21 cellular contexts compared by ENCODE assay signal in genomic region chr16:78669994-78670393, GRCh38.
DNase-seq lines count a peak whose midpoint lies in the region; ATAC-seq and TF ChIP-seq lines count a peak whose summit lies in the region.
"Had no signal": no experiment of that assay in that cellular context is flagged by ENCODE, and none has a peak within 500 bp of the region (broad histone marks: within the 10 kb centered on the region; RNA-seq: fewer than 3 reads in every experiment).

No MANE protein-coding gene starts in this region.

- H3K27me3 Mint-ChIP-seq in H9 (ENCODE audit: low read depth): no peaks in the 10 kb centered on the region
- H3K27me3 Mint-ChIP-seq: activated B cell treated with CpG ODN at 0.5 μM for 24 hours, T-cell had no signal

- peak overlapping the region; percentile 86 for H2AFZ ChIP-seq in neuronal stem cell (ENCODE audit: low read length)
- no peak overlapping the region for H2AFZ ChIP-seq in H9 (ENCODE audit: low read length)

- no peaks in the 10 kb centered on the region for H4K20me1 ChIP-seq in H9 (ENCODE audit: control insufficient read depth, insufficient read depth, insufficient read length)

- no peak overlapping the region for H3K4me3 ChIP-seq in right atrium auricular region
- H3K4me3 ChIP-seq in neuronal stem cell (ENCODE audit: low read length in 2 of 2): no peak overlapping the region
- H3K4me3 ChIP-seq: prostate gland had no signal

- H3K4ac ChIP-seq in neuronal stem cell (ENCODE audit: low read length): no peak overlapping the region
- H3K4ac ChIP-seq in H9 (ENCODE audit: low read depth, low read length): no peak overlapping the region

- H3K23ac ChIP-seq in neuronal stem cell (ENCODE audit: low read depth, low read length, poor library complexity) (no peak overlapping the region), H9 (ENCODE audit: insufficient read length, low read depth, low read length) (no peak overlapping the region)

- H3K56ac ChIP-seq in H9 (ENCODE audit: insufficient read length, low read depth, low read length): no peak overlapping the region

- H3K23me2 ChIP-seq in H9 (ENCODE audit: insufficient read length, low read depth, low read length, poor library complexity, severe bottlenecking): no peaks in the 10 kb centered on the region

- H3K27ac Mint-ChIP-seq in H9: peak overlapping the region in 1 of 3 experiments; percentile 50; a peak in 1 of 7 replicates
- H3K27ac Mint-ChIP-seq: activated B cell treated with CpG ODN at 0.5 μM for 24 hours; activated naive CD4-positive, alpha-beta T cell treated with anti-CD3 and anti-CD28 coated beads, Interleukin-2, amount 50 U/mL, for 72 hours; mesothelial cell of epicardium; stimulated activated effector memory CD8-positive, alpha-beta T cell treated with anti-CD3 and anti-CD28 coated beads, Interleukin-12 subunit alpha, Interleukin-12 subunit beta, amount 100 ng/mL, for 72 hours; T-cell had no signal

- H3K27me3 ChIP-seq in right atrium auricular region: no peaks in the 10 kb centered on the region
- H3K27me3 ChIP-seq in neuronal stem cell (ENCODE audit: control insufficient read depth in 3 of 3, insufficient read depth in 3 of 3, low read depth in 1 of 3, low read length in 3 of 3): no peaks in the 10 kb centered on the region
- no peaks in the 10 kb centered on the region for H3K27me3 ChIP-seq in H9 (ENCODE audit: insufficient read depth, low read length)

- H3T11ph ChIP-seq in H9 (ENCODE audit: low read length): no peak overlapping the region

- H3K4me1 Mint-ChIP-seq in H9: peaks cover 8 to 11% of the 10 kb centered on the region in 2 experiments
- H3K4me1 Mint-ChIP-seq: activated B cell treated with CpG ODN at 0.5 μM for 24 hours; stimulated activated effector memory CD8-positive, alpha-beta T cell treated with anti-CD3 and anti-CD28 coated beads, Interleukin-12 subunit alpha, Interleukin-12 subunit beta, amount 100 ng/mL, for 72 hours; T-cell had no signal

- no CpG with 5 or more reads among the region's 9 CpGs for WGBS in neuronal stem cell (ENCODE audit: extremely low coverage in 2 of 2, insufficient read length in 2 of 2, insufficient replicate concordance in 1 of 2), 2 donors
- WGBS in H9 (ENCODE audit: extremely low coverage, insufficient read length, low lambda C conversion rate): no CpG with 5 or more reads among the region's 9 CpGs

- intact Hi-C loops in Right ventricle myocardium inferior (cut with DNase I) (no loop called here), left ventricle myocardium superior (cut with micrococcal nuclease) (no loop called here)

- H2BK5ac ChIP-seq in neuronal stem cell (ENCODE audit: low read length): no peak overlapping the region
- no peak overlapping the region for H2BK5ac ChIP-seq in H9 (ENCODE audit: insufficient read length, low read length)

- no peak overlapping the region for H2AK5ac ChIP-seq in neuronal stem cell (ENCODE audit: low read depth, low read length)
- no peak overlapping the region for H2AK5ac ChIP-seq in H9 (ENCODE audit: insufficient read length, low read length)

- DNase-seq in Right ventricle myocardium inferior (ENCODE audit: missing footprints): no peak
- no peak for DNase-seq in right atrium auricular region (ENCODE audit: low spot score)
- peak; percentile 49 for DNase-seq in left ventricle myocardium superior
- DNase-seq in neuronal stem cell (ENCODE audit: low spot score): no peak
- no peak for DNase-seq in activated CD8-positive, alpha-beta memory T cell treated with anti-CD3 and anti-CD28 coated beads, Interleukin-2, amount 50 U/mL, for 48 hours
- DNase-seq in H9: no peak
- no peak for DNase-seq in GDM1 (lab: John Stamatoyannopoulos, UW)
- DNase-seq: activated B cell treated with CpG ODN at 0.5 μM for 24 hours; activated CD8-positive, alpha-beta memory T cell treated with anti-CD3 and anti-CD28 coated beads, Interleukin-2, amount 50 U/mL, for 4 hours; erythroblast; KG1; NCI-H1436 treated with DMSO at 0.1 percent for 48 hours; NCI-H510A treated with DMSO at 0.1 percent for 48 hours; stimulated activated CD4-positive, alpha-beta T cell treated with anti-CD3 and anti-CD28 coated beads, Interleukin-4, amount 100 ng/mL, for 1 hour; T-cell had no signal

- H3K4me3 Mint-ChIP-seq in H9: no peak overlapping the region
- H3K4me3 Mint-ChIP-seq: activated B cell treated with CpG ODN at 0.5 μM for 24 hours; mesothelial cell of epicardium; stimulated activated effector memory CD8-positive, alpha-beta T cell treated with anti-CD3 and anti-CD28 coated beads, Interleukin-12 subunit alpha, Interleukin-12 subunit beta, amount 100 ng/mL, for 72 hours; T-cell had no signal

- no peaks in the 10 kb centered on the region for H3K9me3 ChIP-seq in right atrium auricular region
- H3K9me3 ChIP-seq in neuronal stem cell (replicated peaks in 1 of 2; ENCODE audit: control insufficient read depth in 2 of 2, insufficient read depth in 1 of 2, low read depth in 1 of 2, low read length in 2 of 2): no peaks in the 10 kb centered on the region
- no peaks in the 10 kb centered on the region for H3K9me3 ChIP-seq in H9 (ENCODE audit: control insufficient read depth, low read depth, low read length)
- H3K9me3 ChIP-seq: prostate gland had no signal

- H3K4me2 ChIP-seq in neuronal stem cell (ENCODE audit: insufficient read depth, low read length, poor library complexity, severe bottlenecking) (no peak overlapping the region), H9 (ENCODE audit: insufficient read depth, insufficient read length, low read length) (no peak overlapping the region)

- TF ChIP-seq CTCF in right atrium auricular region (IDR thresholded peaks at IDR 0.05) (no peak), H9 (conservative IDR thresholded peaks at IDR 0.05) (no peak)

- H3K36me3 Mint-ChIP-seq in H9 (ENCODE audit: insufficient read depth in 1 of 3, low read depth in 3 of 3): no peaks in the 10 kb centered on the region
- H3K36me3 Mint-ChIP-seq: activated naive CD4-positive, alpha-beta T cell treated with anti-CD3 and anti-CD28 coated beads, Interleukin-2, amount 50 U/mL, for 72 hours; mesothelial cell of epicardium; stimulated activated effector memory CD8-positive, alpha-beta T cell treated with anti-CD3 and anti-CD28 coated beads, Interleukin-12 subunit alpha, Interleukin-12 subunit beta, amount 100 ng/mL, for 72 hours; T-cell had no signal

- H3K27ac ChIP-seq in right atrium auricular region: no peak overlapping the region
- H3K27ac ChIP-seq in neuronal stem cell (replicated peaks; ENCODE audit: low read length): no peak overlapping the region
- no peak overlapping the region for H3K27ac ChIP-seq in H9 (ENCODE audit: insufficient read length, low read depth, low read length)
- H3K27ac ChIP-seq: 22Rv1, prostate gland had no signal

- no peaks in the 10 kb centered on the region; a peak in 1 of 5 replicates for H3K9me3 Mint-ChIP-seq in H9
- H3K9me3 Mint-ChIP-seq: activated B cell treated with CpG ODN at 0.5 μM for 24 hours; activated naive CD4-positive, alpha-beta T cell treated with anti-CD3 and anti-CD28 coated beads, Interleukin-2, amount 50 U/mL, for 72 hours; mesothelial cell of epicardium; stimulated activated effector memory CD8-positive, alpha-beta T cell treated with anti-CD3 and anti-CD28 coated beads, Interleukin-12 subunit alpha, Interleukin-12 subunit beta, amount 100 ng/mL, for 72 hours; T-cell had no signal

- H3K4me1 ChIP-seq in right atrium auricular region (peaks cover 0 to 9% of the 10 kb centered on the region in 2 donors), neuronal stem cell (ENCODE audit: control insufficient read depth in 2 of 2, insufficient read depth in 1 of 2, low read depth in 1 of 2, low read length in 2 of 2) (peaks cover 11 to 16% of the 10 kb centered on the region in 2 donors), H9 (ENCODE audit: insufficient read depth, low read length) (no peaks in the 10 kb centered on the region)
- H3K4me1 ChIP-seq: prostate gland had no signal

- no peak overlapping the region for H4K8ac ChIP-seq in neuronal stem cell (ENCODE audit: low read depth, low read length)
- H4K8ac ChIP-seq in H9 (replicated peaks; ENCODE audit: insufficient read length, low read depth, low read length): no peak overlapping the region

- H3K79me2 ChIP-seq in H9 (ENCODE audit: insufficient read depth, low read length): no peaks in the 10 kb centered on the region

- H3K9ac ChIP-seq in neuronal stem cell (ENCODE audit: low read depth, low read length, poor library complexity) (no peak overlapping the region), H9 (ENCODE audit: extremely low read depth, insufficient read length, low read length) (no peak overlapping the region)

- H3K79me1 ChIP-seq in neuronal stem cell (ENCODE audit: low read depth, low read length): no peaks in the 10 kb centered on the region
- H3K79me1 ChIP-seq in H9 (ENCODE audit: insufficient read depth, low read depth, low read length, poor library complexity, severe bottlenecking): no peaks in the 10 kb centered on the region

- no peak overlapping the region for H2BK12ac ChIP-seq in neuronal stem cell (ENCODE audit: low read length)
- H2BK12ac ChIP-seq in H9 (ENCODE audit: insufficient read length, low read depth, low read length): no peak overlapping the region

- no peak overlapping the region for H2BK20ac ChIP-seq in H9 (ENCODE audit: low read depth, low read length, poor library complexity, severe bottlenecking)

- H3K18ac ChIP-seq in neuronal stem cell (ENCODE audit: low read length) (peak overlapping the region; percentile 5), H9 (ENCODE audit: insufficient read length, low read depth, low read length) (no peak overlapping the region)

- ATAC-seq in Right ventricle myocardium inferior (peak; percentile 67), left ventricle myocardium superior (peak; percentile 78), HG03039 (IDR thresholded peaks at IDR 0.05; ENCODE audit: unreplicated experiment) (no peak)
- ATAC-seq: activated naive CD4-positive, alpha-beta T cell treated with anti-CD3 and anti-CD28 coated beads, Interleukin-2, amount 50 U/mL, for 72 hours; stimulated activated effector memory CD8-positive, alpha-beta T cell treated with anti-CD3 and anti-CD28 coated beads, Interleukin-12 subunit alpha, Interleukin-12 subunit beta, amount 100 ng/mL, for 72 hours; T-cell had no signal

- H2BK120ac ChIP-seq in neuronal stem cell (ENCODE audit: low read depth, low read length) (no peak overlapping the region), H9 (ENCODE audit: low read depth, low read length, poor library complexity, severe bottlenecking) (no peak overlapping the region)

- H3K14ac ChIP-seq in neuronal stem cell (ENCODE audit: low read length) (no peak overlapping the region), H9 (ENCODE audit: insufficient read depth, low read length) (no peak overlapping the region)

- no peak overlapping the region for H4K5ac ChIP-seq in H9 (ENCODE audit: insufficient read length, low read depth, low read length)

- H4K91ac ChIP-seq in neuronal stem cell (ENCODE audit: low read depth, low read length, poor library complexity) (no peak overlapping the region), H9 (ENCODE audit: insufficient read length, low read depth, low read length) (no peak overlapping the region)

- no peaks in the 10 kb centered on the region for H3K36me3 ChIP-seq in right atrium auricular region
- peaks cover 0 to 1% of the 10 kb centered on the region in 2 donors for H3K36me3 ChIP-seq in neuronal stem cell (replicated peaks in 1 of 2; ENCODE audit: control insufficient read depth in 2 of 2, insufficient read depth in 2 of 2, low read length in 2 of 2)
- H3K36me3 ChIP-seq: prostate gland had no signal

- H2BK15ac ChIP-seq in neuronal stem cell (ENCODE audit: low read length) (no peak overlapping the region), H9 (ENCODE audit: low read depth, low read length) (no peak overlapping the region)
